Comparison of ENCODE assay signal across 10 cellular contexts in the genomic region with DNA sequence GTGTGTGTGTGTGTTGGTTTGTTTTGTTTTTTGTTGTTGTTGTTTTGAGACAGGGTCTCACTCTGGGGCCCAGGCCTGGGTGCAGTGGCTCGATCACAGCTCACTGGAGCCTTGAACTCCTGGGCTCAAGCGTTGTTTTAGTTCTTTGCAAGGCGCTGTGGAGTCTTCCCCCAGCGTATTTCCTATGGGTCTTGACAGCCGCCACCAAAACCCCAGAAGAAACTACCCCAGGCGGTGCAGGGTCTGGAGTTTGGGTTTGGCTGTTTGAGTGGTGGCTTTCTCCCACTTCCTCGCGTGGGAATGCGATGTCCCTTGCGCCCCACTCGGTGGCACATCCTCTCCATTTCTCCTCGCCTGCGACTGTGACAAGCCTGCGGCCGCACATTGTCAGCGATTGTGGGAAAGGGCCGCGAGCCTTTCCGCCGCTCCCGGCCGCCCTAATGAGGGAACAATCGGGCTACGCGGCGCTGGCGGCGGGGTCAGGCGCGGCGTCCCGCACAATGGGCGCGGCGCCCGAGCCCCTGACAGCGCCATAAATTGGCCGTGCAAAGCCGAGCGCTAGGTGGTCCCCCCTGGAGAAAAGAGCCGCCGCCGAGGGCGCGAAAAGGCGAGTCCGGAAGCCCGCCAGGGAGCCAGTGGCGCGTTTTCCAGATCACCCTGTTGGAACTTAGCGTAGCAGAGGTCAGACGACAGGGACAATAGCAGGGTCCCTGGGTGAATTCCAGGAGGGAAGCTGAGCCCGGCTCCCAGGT.
DNase-seq lines count a peak whose midpoint lies in the region; ATAC-seq and TF ChIP-seq lines count a peak whose summit lies in the region.
"Had no signal": no experiment of that assay in that cellular context is flagged by ENCODE, and none has a peak within 500 bp of the region (broad histone marks: within the 10 kb centered on the region; RNA-seq: fewer than 3 reads in every experiment).

No MANE protein-coding gene starts in this region.

- no peak for DNase-seq in coronary artery (ENCODE audit: low spot score)
- DNase-seq in iPS-NIHi7 (ENCODE audit: extremely low spot score): peak; percentile 34
- DNase-seq in posterior cingulate gyrus: peak; percentile 25 to 94 (median 60)
- DNase-seq in GOT3 (lab: John Stamatoyannopoulos, UW): no peak
- DNase-seq in HEK293T (ENCODE audit: extremely low spot score): no peak
- DNase-seq in activated naive CD4-positive, alpha-beta T cell treated with anti-CD3 and anti-CD28 coated beads for 36 hours: no peak
- DNase-seq in NCI-H446 (lab: John Stamatoyannopoulos, UW): no peak
- DNase-seq: NCI-H187 treated with DMSO at 0.1 percent for 48 hours had no signal

- no peak overlapping the region for H3K4me3 Mint-ChIP-seq in activated naive CD4-positive, alpha-beta T cell treated with anti-CD3 and anti-CD28 coated beads for 36 hours

- peaks cover 37% of the 10 kb centered on the region for H3K27me3 Mint-ChIP-seq in activated naive CD4-positive, alpha-beta T cell treated with anti-CD3 and anti-CD28 coated beads for 36 hours (ENCODE audit: low read depth)

- ATAC-seq in HG03103 (IDR thresholded peaks at IDR 0.05; ENCODE audit: low read depth, unreplicated experiment): peak; percentile 25

- no peaks in the 10 kb centered on the region for H3K36me3 Mint-ChIP-seq in activated naive CD4-positive, alpha-beta T cell treated with anti-CD3 and anti-CD28 coated beads for 36 hours (ENCODE audit: low read depth)

- CTCF ChIA-PET in HEK293T (lab: Yijun Ruan, JAX): interaction anchor here (0.6 kb wide), 1 partner anchor 50 kb away, joined by 3 read pairs; no protein-coding TSS in a partner anchor
- CTCF ChIA-PET in activated naive CD4-positive, alpha-beta T cell treated with anti-CD3 and anti-CD28 coated beads for 36 hours (lab: Charles Lee): no interaction called here

- H3K4me1 Mint-ChIP-seq in activated naive CD4-positive, alpha-beta T cell treated with anti-CD3 and anti-CD28 coated beads for 36 hours (ENCODE audit: low read depth): peaks cover 3% of the 10 kb centered on the region

- peak overlapping the region; percentile 20 for H3K4me3 ChIP-seq in coronary artery

- no peak for TF ChIP-seq CTCF in coronary artery (IDR thresholded peaks at IDR 0.05)

- intact Hi-C loops in posterior cingulate gyrus (cut with DNase I): loop anchor here (5.0 kb wide), 1 partner anchor 43 kb away; no protein-coding TSS in a partner anchor
- intact Hi-C loops in activated naive CD4-positive, alpha-beta T cell treated with anti-CD3 and anti-CD28 coated beads for 36 hours (cut with micrococcal nuclease): no loop called here

- no peak overlapping the region for H3K27ac Mint-ChIP-seq in activated naive CD4-positive, alpha-beta T cell treated with anti-CD3 and anti-CD28 coated beads for 36 hours
- H3K27ac Mint-ChIP-seq: activated T-cell treated with anti-CD3 and anti-CD28 coated beads, Interleukin-2, amount 50 U/mL, for 72 hours had no signal

- POLR2A ChIA-PET in HEK293T (lab: Yijun Ruan, JAX): no interaction called here

- H3K27ac ChIP-seq in coronary artery: no peak overlapping the region

- H3K9me3 Mint-ChIP-seq in activated naive CD4-positive, alpha-beta T cell treated with anti-CD3 and anti-CD28 coated beads for 36 hours: no peaks in the 10 kb centered on the region
- H3K9me3 Mint-ChIP-seq: activated T-cell treated with anti-CD3 and anti-CD28 coated beads, Interleukin-2, amount 50 U/mL, for 72 hours had no signal

TF ChIP-seq in HEK293T, 16 proteins besides CTCF, POLR2A, EP300 and RAD21:
- TF ChIP-seq, protein P1, sequence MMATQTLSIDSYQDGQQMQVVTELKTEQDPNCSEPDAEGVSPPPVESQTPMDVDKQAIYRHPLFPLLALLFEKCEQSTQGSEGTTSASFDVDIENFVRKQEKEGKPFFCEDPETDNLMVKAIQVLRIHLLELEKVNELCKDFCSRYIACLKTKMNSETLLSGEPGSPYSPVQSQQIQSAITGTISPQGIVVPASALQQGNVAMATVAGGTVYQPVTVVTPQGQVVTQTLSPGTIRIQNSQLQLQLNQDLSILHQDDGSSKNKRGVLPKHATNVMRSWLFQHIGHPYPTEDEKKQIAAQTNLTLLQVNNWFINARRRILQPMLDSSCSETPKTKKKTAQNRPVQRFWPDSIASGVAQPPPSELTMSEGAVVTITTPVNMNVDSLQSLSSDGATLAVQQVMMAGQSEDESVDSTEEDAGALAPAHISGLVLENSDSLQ (IDR thresholded peaks at IDR 0.05): no peak
- TF ChIP-seq FOXA1 (IDR thresholded peaks at IDR 0.05) (no peak), L3MBTL2 (conservative IDR thresholded peaks at IDR 0.05) (no peak), BHLHE40 (IDR thresholded peaks at IDR 0.05; ENCODE audit: borderline replicate concordance) (no peak), LEF1 (IDR thresholded peaks at IDR 0.05; ENCODE audit: borderline replicate concordance) (no peak), SUZ12 (IDR thresholded peaks at IDR 0.05) (no peak), ZNF384 (IDR thresholded peaks at IDR 0.05) (no peak), CTBP1 (IDR thresholded peaks at IDR 0.05; ENCODE audit: borderline replicate concordance) (no peak), TARDBP (IDR thresholded peaks at IDR 0.05) (no peak), HDGF (IDR thresholded peaks at IDR 0.05; ENCODE audit: borderline replicate concordance) (no peak), NFRKB (IDR thresholded peaks at IDR 0.05) (no peak), ARNT (IDR thresholded peaks at IDR 0.05) (no peak), FOXK2 (IDR thresholded peaks at IDR 0.05) (no peak), FOXM1 (IDR thresholded peaks at IDR 0.05; ENCODE audit: borderline replicate concordance) (no peak), SP1 (IDR thresholded peaks at IDR 0.05) (no peak)

Comparison
In these comparisons a context has a peak if more than half of its experiments do, and no peak if none do; other contexts are left out.
1. DNase-seq: peak in iPS-NIHi7 (single experiment) and posterior cingulate gyrus (10 of 10); none in coronary artery (single experiment), GOT3 (single experiment), HEK293T (single experiment), activated naive CD4-positive, alpha-beta T cell treated with anti-CD3 and anti-CD28 coated beads for 36 hours (single experiment) and NCI-H446 (0 of 2).